In the genomic region with DNA sequence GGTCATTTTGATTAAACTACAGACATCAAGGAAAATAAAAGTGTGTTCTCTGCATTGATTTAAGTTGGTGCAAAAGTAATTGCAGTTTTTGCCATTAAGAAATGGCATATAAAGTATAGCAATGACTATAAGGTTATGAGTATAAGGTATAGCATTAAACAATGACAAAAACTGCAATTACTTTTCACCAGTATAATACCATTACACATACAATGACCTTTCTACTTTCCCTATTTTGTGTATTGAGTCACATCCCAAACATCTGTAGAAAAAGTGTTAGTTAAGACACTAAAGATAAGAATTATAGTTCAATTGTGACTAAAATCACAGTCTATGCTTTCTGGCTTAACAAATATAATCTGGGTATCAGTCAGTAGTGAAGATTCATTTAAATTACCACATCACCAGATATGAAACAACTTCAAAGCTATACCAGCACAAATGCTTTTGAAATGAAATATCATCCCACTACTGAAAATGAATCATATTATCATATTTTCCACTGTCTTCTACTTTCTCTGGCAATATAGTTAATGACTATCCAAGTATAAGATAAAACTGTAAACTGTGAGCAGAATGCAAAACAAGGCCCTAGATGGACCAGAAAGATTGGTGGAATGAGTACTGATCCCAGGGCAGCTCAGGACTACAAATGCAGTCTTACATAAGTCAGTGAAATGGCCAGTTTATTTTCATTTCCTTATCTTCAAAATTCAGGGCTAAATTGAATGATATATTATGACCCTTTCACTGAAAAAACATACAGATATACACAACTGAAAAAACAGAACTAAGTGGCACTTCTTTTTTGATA, we compare ENCODE assay signal across 18 cellular contexts.
DNase-seq lines count a peak whose midpoint lies in the region; ATAC-seq, FAIRE-seq and TF ChIP-seq lines count a peak whose summit lies in the region.
"Had no signal": no experiment of that assay in that cellular context is flagged by ENCODE, and none has a peak within 500 bp of the region (broad histone marks: within the 10 kb centered on the region; RNA-seq: fewer than 3 reads in every experiment).

No MANE protein-coding gene starts in this region.

- H3K9me3 ChIP-seq in BE2C, result no peaks in the 10 kb centered on the region
- peaks cover 4% of the 10 kb centered on the region for H3K9me3 ChIP-seq in WERI-Rb-1 (ENCODE audit: severe bottlenecking)
- H3K9me3 ChIP-seq in prostate gland, result no peaks in the 10 kb centered on the region

- no peak overlapping the region for H3K4me3 ChIP-seq in BE2C (ENCODE audit: low read depth, low read length)
- peak overlapping the region; percentile 2; the same call in 1 of the 2 replicates for H3K4me3 ChIP-seq in WERI-Rb-1 (ENCODE audit: low read depth, low read length)
- no peak overlapping the region for H3K4me3 ChIP-seq in prostate gland

- peaks cover 1% of the 10 kb centered on the region for H3K27me3 Mint-ChIP-seq in endothelial cell (ENCODE audit: unreplicated experiment)

- H3K4me1 ChIP-seq in BE2C (peaks cover 7% of the 10 kb centered on the region), prostate gland (replicated peaks) (peaks cover 7% of the 10 kb centered on the region)

- peaks cover 18% of the 10 kb centered on the region for H3K4me1 Mint-ChIP-seq in endothelial cell (ENCODE audit: unreplicated experiment)
- H3K4me1 Mint-ChIP-seq: CD14-positive monocyte had no signal

- H3K27ac Mint-ChIP-seq in endothelial cell (ENCODE audit: unreplicated experiment), result no peak overlapping the region
- H3K27ac Mint-ChIP-seq: CD14-positive monocyte had no signal

- H3K27ac ChIP-seq in WERI-Rb-1, result peak overlapping the region; percentile 56
- peak overlapping the region; percentile 43 to 73 for H3K27ac ChIP-seq in prostate gland
- H3K27ac ChIP-seq: 22Rv1 had no signal

- FAIRE-seq in GM19239 (lab: Jason Lieb, UNC), result no peak

- H3K9me3 Mint-ChIP-seq in endothelial cell (ENCODE audit: unreplicated experiment), result no peaks in the 10 kb centered on the region

- TF ChIP-seq CTCF in BE2C (IDR thresholded peaks at IDR 0.05; ENCODE audit: low read depth, low read length) (no peak), WERI-Rb-1 (IDR thresholded peaks at IDR 0.05; ENCODE audit: low read depth, low read length) (no peak), prostate gland (IDR thresholded peaks at IDR 0.05) (no peak), endothelial cell (IDR thresholded peaks at IDR 0.05; ENCODE audit: unreplicated experiment) (no peak)

- ATAC-seq in activated CD4-positive, CD25-positive, alpha-beta regulatory T cell treated with anti-CD3 and anti-CD28 coated beads, Interleukin-2, amount 50 U/mL, for 24 hours, result peak; percentile 76 to 79

- intact Hi-C loops in prostate gland (cut with DNase I), result loop anchor here (5.0 kb wide), 1 partner anchor 350 kb away; no protein-coding TSS in a partner anchor

- no peak for DNase-seq in activated CD4-positive, CD25-positive, alpha-beta regulatory T cell treated with anti-CD3 and anti-CD28 coated beads, Interleukin-2, amount 50 U/mL, for 72 hours
- DNase-seq in BE2C (peak; percentile 29), WERI-Rb-1 (no peak), prostate gland (ENCODE audit: low spot score) (no peak), endothelial cell (ENCODE audit: low spot score) (no peak), midbrain (lab: John Stamatoyannopoulos, UW) (no peak), GM19239 (ENCODE audit: insufficient read length, low spot score) (no peak)
- DNase-seq: AML-193; DMS79; MM.1S; NCI-H1092; NCI-H2081; NCI-H748 treated with DMSO at 0.1 percent for 48 hours; NK-92 treated with Interleukin-12 subunit alpha and Interleukin-12 subunit beta, amount 100 ng/mL, for 24 hours; Right ventricle myocardium superior had no signal

- H3K27me3 ChIP-seq in BE2C (no peaks in the 10 kb centered on the region), WERI-Rb-1 (ENCODE audit: insufficient read depth, low read depth, severe bottlenecking) (no peaks in the 10 kb centered on the region), prostate gland (replicated peaks; ENCODE audit: insufficient read depth) (no peaks in the 10 kb centered on the region)

- no peaks in the 10 kb centered on the region for H3K36me3 Mint-ChIP-seq in endothelial cell (ENCODE audit: low read depth, unreplicated experiment)
- H3K36me3 Mint-ChIP-seq: CD14-positive monocyte had no signal

- H3K36me3 ChIP-seq in BE2C (no peaks in the 10 kb centered on the region), WERI-Rb-1 (peaks cover 7% of the 10 kb centered on the region), prostate gland (no peaks in the 10 kb centered on the region)

- no peak overlapping the region for H3K4me3 Mint-ChIP-seq in endothelial cell (ENCODE audit: unreplicated experiment)
- H3K4me3 Mint-ChIP-seq: CD14-positive monocyte had no signal

- no peak for TF ChIP-seq POLR2A in prostate gland (IDR thresholded peaks at IDR 0.05)
